Comparison of ENCODE assay signal across 15 cellular contexts in genomic region chr2:33595385-33595784, GRCh38. TPM values are rescaled to one million over a fixed set of nuclear protein-coding genes. Genes with fewer than 3 reads are reported as not detected.
DNase-seq lines count a peak whose midpoint lies in the region; TF ChIP-seq lines count a peak whose summit lies in the region.
"Had no signal": no experiment of that assay in that cellular context is flagged by ENCODE, and none has a peak within 500 bp of the region (broad histone marks: within the 10 kb centered on the region; RNA-seq: fewer than 3 reads in every experiment).

No MANE protein-coding gene starts in this region.

- H3K27me3 Mint-ChIP-seq in neural crest cell (ENCODE audit: low read depth) (no peaks in the 10 kb centered on the region), H9 (ENCODE audit: low read depth) (no peaks in the 10 kb centered on the region)

- H2AFZ ChIP-seq in SU-DHL-6 (ENCODE audit: low read depth, low read length, severe bottlenecking) = no peak overlapping the region
- no peak overlapping the region for H2AFZ ChIP-seq in H9 (ENCODE audit: low read length)

- DNase-seq in Ammon's horn (ENCODE audit: low spot score) (peak; percentile 53), dorsolateral prefrontal cortex (no peak), neural crest cell (ENCODE audit: low read depth, low spot score) (no peak), COLO668 (lab: John Stamatoyannopoulos, UW; ENCODE audit: unreplicated experiment) (no peak), H9 (no peak), NCI-H187 treated with DMSO at 0.1 percent for 48 hours (lab: John Stamatoyannopoulos, UW) (no peak), retina (no peak)
- DNase-seq: DMS 273 treated with DMSO at 0.1 percent for 48 hours, GDM1, MM.1S, NCI-H1092 treated with DMSO at 0.1 percent for 48 hours, NCI-H524 had no signal

- no CpG with 5 or more reads among the region's 3 CpGs for WGBS in H9 (ENCODE audit: extremely low coverage, insufficient read length, low lambda C conversion rate)

- no peak overlapping the region for H3K18ac ChIP-seq in H9 (ENCODE audit: insufficient read length, low read depth, low read length)

- no peak overlapping the region for H4K91ac ChIP-seq in H9 (ENCODE audit: insufficient read length, low read depth, low read length)

- H3F3A ChIP-seq in SU-DHL-6 (ENCODE audit: insufficient read depth) = no peaks in the 10 kb centered on the region; the same call in 1 of the 2 replicates

- H3K4me2 ChIP-seq in SU-DHL-6 (ENCODE audit: low read depth, low read length, poor library complexity, severe bottlenecking) (peak overlapping the region; percentile 94), H9 (ENCODE audit: insufficient read depth, insufficient read length, low read length) (no peak overlapping the region)
- H3K4me2 ChIP-seq: BLaER1 had no signal

- no peak overlapping the region for H3K27ac Mint-ChIP-seq in neural crest cell (ENCODE audit: unreplicated experiment)
- H3K27ac Mint-ChIP-seq in H9 = no peak overlapping the region; a peak in 1 of 7 replicates

- H3K23me2 ChIP-seq in H9 (ENCODE audit: insufficient read length, low read depth, low read length, poor library complexity, severe bottlenecking) = peaks cover 11% of the 10 kb centered on the region

- H4K20me1 ChIP-seq in SU-DHL-6 (ENCODE audit: low read depth, low read length) = no peaks in the 10 kb centered on the region
- no peaks in the 10 kb centered on the region for H4K20me1 ChIP-seq in H9 (ENCODE audit: control insufficient read depth, insufficient read depth, insufficient read length)

- no peak overlapping the region for H3K56ac ChIP-seq in H9 (ENCODE audit: insufficient read length, low read depth, low read length)

- H2AK5ac ChIP-seq in H9 (ENCODE audit: insufficient read length, low read length) = no peak overlapping the region

- H3K9me3 ChIP-seq in SU-DHL-6 (ENCODE audit: insufficient read depth, low read length) (no peaks in the 10 kb centered on the region), H9 (ENCODE audit: control insufficient read depth, low read depth, low read length) (no peaks in the 10 kb centered on the region)
- H3K9me3 ChIP-seq: BLaER1 had no signal

- peak overlapping the region; percentile 79 for H3K4me3 Mint-ChIP-seq in neural crest cell
- no peak overlapping the region for H3K4me3 Mint-ChIP-seq in H9

- H3K4me1 ChIP-seq in H9 (ENCODE audit: insufficient read depth, low read length) = no peaks in the 10 kb centered on the region

- no peak overlapping the region for H2BK120ac ChIP-seq in H9 (ENCODE audit: low read depth, low read length, poor library complexity, severe bottlenecking)

- H3K27me3 ChIP-seq in SU-DHL-6 (ENCODE audit: low read length) = no peaks in the 10 kb centered on the region
- H3K27me3 ChIP-seq in dorsolateral prefrontal cortex = no peaks in the 10 kb centered on the region
- H3K27me3 ChIP-seq in H9 (ENCODE audit: insufficient read depth, low read length) = no peaks in the 10 kb centered on the region
- H3K27me3 ChIP-seq: BLaER1 had no signal

- H3K9ac ChIP-seq in SU-DHL-6 (ENCODE audit: low read length) = no peak overlapping the region
- H3K9ac ChIP-seq in H9 (ENCODE audit: extremely low read depth, insufficient read length, low read length) = no peak overlapping the region
- H3K9ac ChIP-seq: BLaER1 had no signal

- H3K23ac ChIP-seq in H9 (ENCODE audit: insufficient read length, low read depth, low read length) = no peak overlapping the region

- intact Hi-C loops in dorsolateral prefrontal cortex (cut with DNase I) = loop anchor here (5.0 to 10.0 kb wide), 2 partner anchors 651 to 1033 kb away; partner anchors contain the start of gene LTBP1 (in 1 of the 2)

- H3K79me2 ChIP-seq in SU-DHL-6 (ENCODE audit: insufficient read depth, low read length) (peaks cover 58% of the 10 kb centered on the region), H9 (ENCODE audit: insufficient read depth, low read length) (peaks cover 7% of the 10 kb centered on the region; the same call in 1 of the 2 replicates)

- no peak overlapping the region for H2BK20ac ChIP-seq in H9 (ENCODE audit: low read depth, low read length, poor library complexity, severe bottlenecking)

- peaks cover 2% of the 10 kb centered on the region for H3K79me1 ChIP-seq in H9 (ENCODE audit: insufficient read depth, low read depth, low read length, poor library complexity, severe bottlenecking)

- H3K27ac ChIP-seq in SU-DHL-6 (ENCODE audit: low read depth, low read length) (no peak overlapping the region), dorsolateral prefrontal cortex (peak overlapping the region in 36 of 59 donors; percentile 0 to 76 (median 38)), H9 (ENCODE audit: insufficient read length, low read depth, low read length) (no peak overlapping the region)
- H3K27ac ChIP-seq: BLaER1 had no signal

- H3K4ac ChIP-seq in H9 (ENCODE audit: low read depth, low read length) = no peak overlapping the region

- no peak overlapping the region for H3K14ac ChIP-seq in H9 (ENCODE audit: insufficient read depth, low read length)

- H3K4me1 Mint-ChIP-seq in neural crest cell (peaks cover 27% of the 10 kb centered on the region), H9 (peaks cover 16 to 18% of the 10 kb centered on the region in 2 experiments)

- H3K4me3 ChIP-seq in SU-DHL-6 (ENCODE audit: insufficient read depth, low read length, poor library complexity, severe bottlenecking) (no peak overlapping the region), dorsolateral prefrontal cortex (peak overlapping the region in 22 of 59 donors; percentile 3 to 43 (median 18))
- H3K4me3 ChIP-seq: BLaER1, GM12878 had no signal

- no peak overlapping the region for H2BK5ac ChIP-seq in H9 (ENCODE audit: insufficient read length, low read length)

- TF ChIP-seq CTCF in SU-DHL-6 (IDR thresholded peaks at IDR 0.05; ENCODE audit: insufficient read depth, low read length, poor library complexity, severe bottlenecking) (no peak), dorsolateral prefrontal cortex (IDR thresholded peaks at IDR 0.05 in 54 of 56, conservative IDR thresholded peaks at IDR 0.05 in 2 of 56; ENCODE audit: low read depth in 1 of 56, partially characterized antibody in 56 of 56) (no peak), neural crest cell (conservative IDR thresholded peaks at IDR 0.05) (no peak), H9 (conservative IDR thresholded peaks at IDR 0.05) (no peak)

- H3K36me3 Mint-ChIP-seq in neural crest cell (ENCODE audit: low read depth) (peaks cover 6% of the 10 kb centered on the region), H9 (ENCODE audit: insufficient read depth in 1 of 3, low read depth in 3 of 3) (peaks cover 21 to 45% (median 44%) of the 10 kb centered on the region in 3 experiments; a peak in 6 of 7 replicates)

- peaks cover 47% of the 10 kb centered on the region for H3K36me3 ChIP-seq in SU-DHL-6 (ENCODE audit: low read length)

- no peaks in the 10 kb centered on the region for H3K9me3 Mint-ChIP-seq in neural crest cell
- no peaks in the 10 kb centered on the region; a peak in 1 of 5 replicates for H3K9me3 Mint-ChIP-seq in H9

- no peak overlapping the region for H4K8ac ChIP-seq in H9 (replicated peaks; ENCODE audit: insufficient read length, low read depth, low read length)

- no peaks in the 10 kb centered on the region for H3K9me2 ChIP-seq in SU-DHL-6 (replicated peaks; ENCODE audit: insufficient read depth, low read length)

- no peak overlapping the region for H2BK12ac ChIP-seq in H9 (ENCODE audit: insufficient read length, low read depth, low read length)

- H2BK15ac ChIP-seq in H9 (ENCODE audit: low read depth, low read length) = no peak overlapping the region

- no peak overlapping the region for H3T11ph ChIP-seq in H9 (ENCODE audit: low read length)

- no peak overlapping the region for H4K5ac ChIP-seq in H9 (ENCODE audit: insufficient read length, low read depth, low read length)

RNA-seq across cellular contexts. Expression of gene FAM98A, which starts 3.7 kb away (rescaled TPM):
- 100 to 1,000 TPM in 3 of 120 experiments, 10 to 100 TPM in 117; 32.7 to 127 (median 73.1) TPM for total RNA-seq in dorsolateral prefrontal cortex
- 41.7 and 51.5 TPM in 2 replicates for total RNA-seq in neural crest cell
- total RNA-seq in H9 (2021) = 65.0 and 70.9 TPM in 2 replicates

Comparison
In these comparisons a context has a peak if more than half of its experiments do, and no peak if none do; other contexts are left out.
1. H3K27ac ChIP-seq: peak in dorsolateral prefrontal cortex (36 of 59); none in SU-DHL-6 (single experiment) and H9 (single experiment).